In the genomic region with DNA sequence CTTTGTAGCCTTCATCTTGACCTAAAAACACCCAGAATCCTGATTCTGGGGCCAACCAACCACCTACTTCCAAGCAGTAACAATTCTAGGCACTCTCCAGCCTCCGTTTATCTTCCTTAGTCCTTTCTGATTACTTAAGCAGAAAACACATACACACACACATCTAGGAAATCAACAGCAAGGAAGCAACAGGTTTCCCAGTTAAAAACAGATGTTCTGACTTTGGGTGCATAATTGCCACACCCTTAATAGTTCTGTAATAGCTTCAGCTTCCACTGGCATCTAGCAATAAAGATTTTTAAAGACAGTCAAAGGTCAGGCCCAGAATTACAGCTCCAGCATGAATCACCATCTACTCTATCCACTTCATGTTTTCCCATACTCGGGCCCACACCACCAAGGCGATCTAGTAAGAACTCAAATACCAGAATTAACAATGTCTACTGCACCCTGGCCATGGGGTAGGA, we compare ENCODE assay signal across 8 cellular contexts. TPM values are rescaled to one million over a fixed set of nuclear protein-coding genes. Genes with fewer than 3 reads are reported as not detected.
DNase-seq lines count a peak whose midpoint lies in the region; TF ChIP-seq lines count a peak whose summit lies in the region.

No MANE protein-coding gene starts in this region.

- CTCF ChIA-PET in activated naive CD4-positive, alpha-beta T cell treated with anti-CD3 and anti-CD28 coated beads, Interleukin-2, amount 10 ng/mL, durations not matched to agents 7 days and 5 days (lab: Charles Lee): interaction anchor here (0.6 kb wide), 1 partner anchor 26 kb away, joined by 3 read pairs; no protein-coding TSS in a partner anchor

- H3K27ac ChIP-seq in tibial nerve: peak overlapping the region in 3 of 4 donors; percentile 94 to 99 (median 97)

- H3K27ac Mint-ChIP-seq in activated naive CD4-positive, alpha-beta T cell treated with anti-CD3 and anti-CD28 coated beads, Interleukin-2, amount 10 ng/mL, durations not matched to agents 7 days and 5 days: peak overlapping the region; percentile 28
- H3K27ac Mint-ChIP-seq in immature natural killer cell: peak overlapping the region; percentile 27 to 92 (median 64)

- H3K4me3 Mint-ChIP-seq in activated naive CD4-positive, alpha-beta T cell treated with anti-CD3 and anti-CD28 coated beads, Interleukin-2, amount 10 ng/mL, durations not matched to agents 7 days and 5 days: peak overlapping the region; percentile 86
- H3K4me3 Mint-ChIP-seq in immature natural killer cell: peak overlapping the region in 4 of 5 donors; percentile 12 to 66 (median 50)

- 32 to 35% methylated on average over 3 of the region's 3 CpGs for WGBS in tibial nerve, 2 donors

- peaks cover 71% of the 10 kb centered on the region for H3K4me1 Mint-ChIP-seq in activated naive CD4-positive, alpha-beta T cell treated with anti-CD3 and anti-CD28 coated beads, Interleukin-2, amount 10 ng/mL, durations not matched to agents 7 days and 5 days
- peaks cover 68 to 84% of the 10 kb centered on the region in 2 donors for H3K4me1 Mint-ChIP-seq in immature natural killer cell

- peaks cover 49% of the 10 kb centered on the region for H3K36me3 Mint-ChIP-seq in activated naive CD4-positive, alpha-beta T cell treated with anti-CD3 and anti-CD28 coated beads, Interleukin-2, amount 10 ng/mL, durations not matched to agents 7 days and 5 days
- H3K36me3 Mint-ChIP-seq in immature natural killer cell: no peaks in the 10 kb centered on the region

- no peak for DNase-seq in activated naive CD4-positive, alpha-beta T cell treated with anti-CD3 and anti-CD28 coated beads, Interleukin-2, amount 10 ng/mL, durations not matched to agents 7 days and 5 days
- DNase-seq in activated naive CD4-positive, alpha-beta T cell (lab: John Stamatoyannopoulos, UW): no peak
- DNase-seq in immature natural killer cell: no peak
- DNase-seq in tibial nerve (ENCODE audit: low spot score in 2 of 2): peak in 1 of 2 donors; percentile 27
- no peak for DNase-seq in iPS-NIHi11 (ENCODE audit: low spot score)
- DNase-seq in cerebellum (ENCODE audit: low spot score): no peak
- DNase-seq in activated CD4-positive, alpha-beta T cell treated with anti-CD3 and anti-CD28 coated beads, Interleukin-2, amount 50 U/mL, for 1 hour: no peak

- peaks cover 0 to 72% (median 52%) of the 10 kb centered on the region in 4 donors for H3K4me1 ChIP-seq in tibial nerve

- H3K27me3 Mint-ChIP-seq in activated naive CD4-positive, alpha-beta T cell treated with anti-CD3 and anti-CD28 coated beads, Interleukin-2, amount 10 ng/mL, durations not matched to agents 7 days and 5 days: no peaks in the 10 kb centered on the region
- H3K27me3 Mint-ChIP-seq in immature natural killer cell (ENCODE audit: low read depth in 3 of 3): peaks cover 0 to 3% (median 3%) of the 10 kb centered on the region in 3 donors

- H3K9me3 ChIP-seq in tibial nerve: no peaks in the 10 kb centered on the region

- H3K27me3 ChIP-seq in tibial nerve: no peaks in the 10 kb centered on the region

- peak in 1 of 2 donors; percentile 36 for TF ChIP-seq EP300 in tibial nerve (IDR thresholded peaks at IDR 0.05)

- no peaks in the 10 kb centered on the region for H3K36me3 ChIP-seq in tibial nerve

- no peak for TF ChIP-seq CTCF in WI38 (IDR thresholded peaks at IDR 0.05; ENCODE audit: low read depth, low read length)
- TF ChIP-seq CTCF in tibial nerve (IDR thresholded peaks at IDR 0.05): no peak

- no peaks in the 10 kb centered on the region for H3K9me3 Mint-ChIP-seq in activated naive CD4-positive, alpha-beta T cell treated with anti-CD3 and anti-CD28 coated beads, Interleukin-2, amount 10 ng/mL, durations not matched to agents 7 days and 5 days
- no peaks in the 10 kb centered on the region for H3K9me3 Mint-ChIP-seq in immature natural killer cell

- no peak for TF ChIP-seq POLR2A in tibial nerve (IDR thresholded peaks at IDR 0.05)

- H3K4me3 ChIP-seq in WI38 (ENCODE audit: low read depth, low read length) (peak overlapping the region; percentile 62), tibial nerve (peak overlapping the region in 1 of 4 donors; percentile 94)

RNA-seq across cellular contexts. Expression of a gene that starts 2.6 kb away (rescaled TPM):
- 10 to 100 TPM; 12.0 to 35.9 (median 14.5) TPM for polyA plus RNA-seq in immature natural killer cell
- total RNA-seq in tibial nerve (10 to 100 TPM; 43.3 to 72.6 (median 56.2) TPM), cerebellum (38.8 TPM)
